Comparison of ENCODE assay signal across 10 cellular contexts in the genomic region with DNA sequence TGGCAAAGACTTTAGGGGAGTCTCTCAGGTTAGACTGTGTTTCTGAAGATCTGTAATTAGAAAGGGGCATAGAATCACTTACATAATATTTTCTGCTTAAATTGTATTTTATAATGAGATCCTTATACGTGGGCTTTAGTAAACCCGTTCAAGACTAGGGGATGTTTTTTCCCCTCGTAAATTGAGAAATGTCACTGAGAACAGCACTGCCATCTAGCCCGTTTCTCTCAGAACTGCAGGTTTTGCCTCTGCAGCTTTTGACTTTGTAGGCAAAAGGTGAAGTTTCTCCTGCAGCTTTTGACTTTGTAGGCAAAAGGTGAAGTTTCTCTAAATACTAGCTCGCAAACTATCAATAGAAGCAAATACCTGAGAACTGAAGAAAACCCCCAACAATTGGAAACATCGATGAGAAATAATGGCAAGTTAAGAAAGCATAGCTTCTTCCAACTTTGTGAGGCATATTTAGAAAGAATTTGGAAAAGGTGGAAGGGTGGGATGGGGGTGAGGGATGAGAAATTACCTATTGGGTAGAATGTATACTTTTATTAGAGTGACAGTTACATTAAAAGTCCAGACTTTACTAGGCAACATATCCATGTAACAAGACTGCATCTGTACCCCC. TPM values are rescaled to one million over a fixed set of nuclear protein-coding genes. Genes with fewer than 3 reads are reported as not detected.
DNase-seq lines count a peak whose midpoint lies in the region; ATAC-seq, FAIRE-seq and TF ChIP-seq lines count a peak whose summit lies in the region.
"Had no signal": no experiment of that assay in that cellular context is flagged by ENCODE, and none has a peak within 500 bp of the region (broad histone marks: within the 10 kb centered on the region; RNA-seq: fewer than 3 reads in every experiment).

No MANE protein-coding gene starts in this region.

- H3K4me1 ChIP-seq in K562 (replicated peaks in 1 of 2; ENCODE audit: control insufficient read depth in 2 of 2, insufficient read depth in 2 of 2, low read length in 2 of 2) (no peaks in the 10 kb centered on the region), sigmoid colon (peaks cover 0 to 6% (median 0%) of the 10 kb centered on the region in 4 donors)

- WGBS in K562 (ENCODE audit: insufficient coverage, low coverage, missing lambda C conversion rate) = 2% methylated on average over 6 of the region's 6 CpGs
- 19 to 34% methylated on average over 6 of the region's 6 CpGs for WGBS in sigmoid colon, 2 donors

- H4K20me1 ChIP-seq in K562 (replicated peaks; ENCODE audit: control insufficient read depth, insufficient read depth, low read length) = no peaks in the 10 kb centered on the region
- H4K20me1 ChIP-seq in neural cell (ENCODE audit: insufficient read depth) = no peaks in the 10 kb centered on the region

- in situ Hi-C loops in K562 (cut with MboI) = loop anchor here (10.0 kb wide), 1 partner anchor 569 kb away; no protein-coding TSS in a partner anchor

- TF ChIP-seq CTCF in K562 (IDR thresholded peaks at IDR 0.05 in 2 of 3, conservative IDR thresholded peaks at IDR 0.05 in 1 of 3; ENCODE audit: insufficient read depth in 2 of 3, low read depth in 1 of 3, low read length in 3 of 3) (peak; percentile 20 to 34 (median 32); a peak in 3 of 6 replicates), neural cell (IDR thresholded peaks at IDR 0.05; ENCODE audit: poor library complexity, severe bottlenecking) (peak; percentile 75), sigmoid colon (IDR thresholded peaks at IDR 0.05) (no peak)

- no peak overlapping the region for H2AFZ ChIP-seq in K562 (ENCODE audit: low read depth, low read length)
- H2AFZ ChIP-seq in neural cell (ENCODE audit: low read depth, low read length) = no peak overlapping the region

- H3K36me3 ChIP-seq in K562 (ENCODE audit: control insufficient read depth, insufficient read depth, low read length) (no peaks in the 10 kb centered on the region), neural cell (ENCODE audit: insufficient read depth, low read length) (no peaks in the 10 kb centered on the region), sigmoid colon (no peaks in the 10 kb centered on the region)

- DNase-seq in NCI-H2196 (lab: John Stamatoyannopoulos, UW; ENCODE audit: unreplicated experiment) (peak; percentile 8), NCI-H2196 treated with DMSO at 0.1 percent for 48 hours (lab: John Stamatoyannopoulos, UW; ENCODE audit: unreplicated experiment) (no peak), K562 (ENCODE audit: extremely low read depth in 1 of 4, low spot score in 3 of 4) (no peak), AG08396 (ENCODE audit: low spot score) (no peak), DMS153 treated with DMSO at 0.1 percent for 48 hours (lab: John Stamatoyannopoulos, UW; ENCODE audit: unreplicated experiment) (no peak), sigmoid colon (no peak)
- peak; percentile 75 for DNase-seq in Jurkat, Clone E6-1 (ENCODE audit: low read depth, low spot score)
- DNase-seq: NCI-H1048 had no signal

- H3F3A ChIP-seq in neural cell (ENCODE audit: insufficient read depth, low read length, poor library complexity, severe bottlenecking) = no peaks in the 10 kb centered on the region

- POLR2A ChIA-PET in K562 (lab: Yijun Ruan, JAX) = no interaction called here

- H3K9me3 ChIP-seq in K562 (replicated peaks; ENCODE audit: control insufficient read depth, insufficient read depth, low read depth, low read length) (0 out of 2 replicates have a peak, but pooled peaks cover 2% of the 10 kb centered on the region), neural cell (ENCODE audit: low read length) (no peaks in the 10 kb centered on the region), sigmoid colon (peaks cover 0 to 4% (median 2%) of the 10 kb centered on the region in 4 donors)

- 0 out of 5 replicates have a peak, but pooled peaks cover 0 to 4% of the 10 kb centered on the region in 2 experiments for H3K27me3 ChIP-seq in K562 (ENCODE audit: control insufficient read depth in 2 of 2, insufficient read depth in 2 of 2, low read length in 2 of 2)
- H3K27me3 ChIP-seq in neural cell (ENCODE audit: insufficient read depth, low read depth, low read length) = no peaks in the 10 kb centered on the region
- H3K27me3 ChIP-seq in sigmoid colon = peaks cover 0 to 7% (median 0%) of the 10 kb centered on the region in 3 donors

- no peak overlapping the region for H3K4me2 ChIP-seq in K562 (ENCODE audit: insufficient read depth, low read length)
- H3K4me2 ChIP-seq in neural cell (ENCODE audit: low read length) = no peak overlapping the region

- no peak for FAIRE-seq in K562 (lab: Jason Lieb, UNC)

- no peaks in the 10 kb centered on the region for H3K9me1 ChIP-seq in K562 (ENCODE audit: control insufficient read depth, insufficient read depth, low read length)

- H3K27ac ChIP-seq in K562 (ENCODE audit: extremely low read depth, low read depth, low read length) (no peak overlapping the region), neural cell (ENCODE audit: low read length) (no peak overlapping the region), sigmoid colon (no peak overlapping the region)
- H3K27ac ChIP-seq: epithelial cell of prostate had no signal

- H3K4me3 ChIP-seq in Jurkat, Clone E6-1 (ENCODE audit: low read length) = no peak overlapping the region
- H3K4me3 ChIP-seq in K562 (no peak overlapping the region), neural cell (ENCODE audit: low read length) (no peak overlapping the region), sigmoid colon (no peak overlapping the region)

- CTCF ChIA-PET in K562 (lab: Yijun Ruan, JAX; ENCODE audit: low intra/inter-chr PET ratio) = no interaction called here

- H3K9me2 ChIP-seq in neural cell (ENCODE audit: insufficient read depth, low read length) = no peaks in the 10 kb centered on the region

- TF ChIP-seq RAD21 in K562 (CRISPR knock-in tag; conservative IDR thresholded peaks at IDR 0.05 in 1 of 2, IDR thresholded peaks at IDR 0.05 in 1 of 2) (peak in 1 of 2 experiments; percentile 42; a peak in 1 of 4 replicates), neural cell (conservative IDR thresholded peaks at IDR 0.05) (peak; percentile 74)

- intact Hi-C loops in K562 (cut with micrococcal nuclease) (loop anchor here (5.0 kb wide), 1 partner anchor 487 kb away; no protein-coding TSS in a partner anchor), sigmoid colon (cut with DNase I) (loop anchor here (5.0 kb wide), 1 partner anchor 567 kb away; no protein-coding TSS in a partner anchor)

- H3K9ac ChIP-seq in K562 (ENCODE audit: insufficient read depth in 1 of 2, low read depth in 2 of 2, low read length in 2 of 2) (no peak overlapping the region), neural cell (ENCODE audit: low read length) (no peak overlapping the region)

- no peak for TF ChIP-seq EP300 in K562 (IDR thresholded peaks at IDR 0.05; ENCODE audit: low read length)
- no peak for TF ChIP-seq EP300 in neural cell (conservative IDR thresholded peaks at IDR 0.05; ENCODE audit: poor library complexity, severe bottlenecking)
- TF ChIP-seq EP300 in sigmoid colon (IDR thresholded peaks at IDR 0.05) = no peak

- H3K79me2 ChIP-seq in K562 (ENCODE audit: control insufficient read depth, insufficient read depth, low read length) (no peaks in the 10 kb centered on the region), neural cell (replicated peaks; ENCODE audit: insufficient read depth, low read length) (no peaks in the 10 kb centered on the region)

- TF ChIP-seq POLR2A in K562 (conservative IDR thresholded peaks at IDR 0.05) (no peak), sigmoid colon (IDR thresholded peaks at IDR 0.05) (no peak)

- no TSS peak for BruUV-seq in K562 (replicated peaks; lab: Mats Ljungman, UMichigan)

- ATAC-seq in K562 = no peak

TF ChIP-seq in K562, 482 proteins besides CTCF, POLR2A, EP300 and RAD21 (continues in another document):
- TF ChIP-seq ZFPM2 (CRISPR knock-in tag; IDR thresholded peaks at IDR 0.05) = no peak
- TF ChIP-seq NCOA6 (IDR thresholded peaks at IDR 0.05) = no peak

RNA-seq across cellular contexts. Expression of a gene that starts 9.9 kb away (rescaled TPM):
- polyA plus RNA-seq in Jurkat, Clone E6-1 (2012; ENCODE audit: insufficient read depth, insufficient read length) = not detected
- not detected in 2 replicates for total RNA-seq in K562 (2011; cell fraction: chromatin; rRNA removed; ENCODE audit: low replicate concordance)
- total RNA-seq in K562 (2011; cell fraction: nucleolus; rRNA removed) = not detected in 2 replicates
- total RNA-seq in K562 (2011; cell fraction: nucleoplasm; rRNA removed) = not detected in 2 replicates
- total RNA-seq in K562 (2014; rRNA removed) = not detected in 2 replicates
- total RNA-seq in K562 (2014; rRNA removed; fragmentation: Illumina TruSeq; extraction: Trizol) = not detected in 2 replicates
- total RNA-seq in K562 (2015; rRNA removed; fragmentation: Illumina TruSeq; extraction: Trizol) = not detected in 2 replicates
- total RNA-seq in K562 (2021) = 0.18 TPM in 1 of 2 replicates, not detected in the other
- not detected in 2 replicates for polyA plus RNA-seq in K562 (2011; rRNA removed)
- polyA plus RNA-seq in K562 (2011; cell fraction: cytosol; rRNA removed) = not detected in 2 replicates
- polyA plus RNA-seq in K562 (2011; cell fraction: nucleus; rRNA removed) = not detected in 2 replicates
- not detected in 2 replicates for polyA plus RNA-seq in K562 (2012)
- polyA plus RNA-seq in K562 (2014; fragmentation: Illumina TruSeq; extraction: Trizol) = not detected in 2 replicates
- polyA plus RNA-seq in K562 (2014; fragmentation: Nextera tagmentation; extraction: Ambion mirVana) = not detected
- not detected in 2 replicates for polyA plus RNA-seq in K562 (2014; rRNA removed)
- not detected in 2 replicates for polyA minus RNA-seq in K562 (2011; rRNA and poly(A)+ RNA removed)
- polyA minus RNA-seq in K562 (2011; cell fraction: cytosol; rRNA and poly(A)+ RNA removed) = not detected in 2 replicates
- polyA minus RNA-seq in K562 (2011; cell fraction: nucleus; rRNA and poly(A)+ RNA removed) = not detected in 2 replicates
- 0.16 and 1.4 TPM in 2 replicates for polyA plus RNA-seq in neural cell
- 0.23 and 0.73 TPM in 2 replicates for polyA minus RNA-seq in neural cell
- under 1 TPM in 3 of 4 donors, not detected in 1; 0.14 to 0.83 (median 0.36) TPM for total RNA-seq in sigmoid colon
- polyA plus RNA-seq in sigmoid colon = 10 to 100 TPM in 1 of 3 donors, 1 to 10 TPM in 2; 6.2 to 24.6 (median 8.1) TPM

Comparison
In these comparisons a context has a peak if more than half of its experiments do, and no peak if none do; other contexts are left out.
1. DNase-seq: peak in NCI-H2196 (single experiment) and Jurkat, Clone E6-1 (single experiment); none in NCI-H2196 treated with DMSO at 0.1 percent for 48 hours (single experiment), K562 (0 of 4), AG08396 (single experiment), DMS153 treated with DMSO at 0.1 percent for 48 hours (single experiment) and sigmoid colon (single experiment).
2. CTCF ChIP-seq: peak in K562 (3 of 3) and neural cell (single experiment); none in sigmoid colon (0 of 4).